In the genomic region with DNA sequence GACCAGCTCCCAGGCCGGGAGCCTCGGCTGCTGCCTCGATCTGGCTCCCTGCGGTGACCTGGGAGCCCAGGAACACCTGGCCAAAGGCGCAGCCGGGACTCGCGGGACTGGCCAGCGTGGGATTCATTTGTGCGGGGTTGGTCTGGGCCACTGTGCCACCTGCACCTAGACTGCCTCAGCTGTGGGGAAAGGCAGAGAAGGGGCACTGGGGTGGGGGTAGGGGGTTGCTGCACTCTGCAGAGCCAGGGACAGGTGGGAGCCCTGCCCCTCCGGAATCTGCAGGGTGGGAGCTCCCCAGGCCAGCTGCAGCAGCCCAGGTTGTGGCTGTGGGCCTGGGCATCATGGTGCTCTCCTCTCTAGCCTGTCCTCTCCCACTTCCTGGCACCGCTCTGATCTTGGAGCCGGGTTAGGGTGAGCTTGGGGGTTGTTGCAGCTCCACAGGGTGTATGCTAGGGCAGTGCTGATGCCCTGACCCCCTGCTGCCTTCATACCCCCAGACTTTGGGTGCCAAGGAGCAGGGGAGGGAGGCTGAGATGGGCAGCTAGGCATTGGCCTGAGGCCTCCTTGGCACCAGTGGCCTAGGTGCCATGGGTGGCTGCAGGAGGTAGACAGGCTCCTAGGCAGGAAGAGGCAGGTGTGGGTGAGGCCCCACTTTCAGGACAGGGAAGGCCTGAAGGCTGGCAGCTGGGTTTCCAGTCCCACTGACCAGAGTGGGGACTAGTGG, we compare ENCODE assay signal across 22 cellular contexts.
"Had no signal": no experiment of that assay in that cellular context is flagged by ENCODE, and none has a peak within 500 bp of the region (broad histone marks: within the 10 kb centered on the region; RNA-seq: fewer than 3 reads in every experiment).

No MANE protein-coding gene starts in this region.

- H3K9me3 ChIP-seq: adrenal gland, lower lobe of right lung, stomach, suprapubic skin, tibial nerve, uterus had no signal

- DNase-seq: activated B cell treated with CpG ODN at 0.5 μM for 24 hours; activated CD4-positive, alpha-beta T cell treated with anti-CD3 and anti-CD28 coated beads for 36 hours; activated CD4-positive, alpha-beta T cell treated with anti-CD3 and anti-CD28 coated beads, Interleukin-2, amount 50 U/mL, for 4 hours; activated CD8-positive, alpha-beta memory T cell treated with anti-CD3 and anti-CD28 coated beads, Interleukin-2, amount 50 U/mL, for 4 hours; activated T-cell treated with anti-CD3 and anti-CD28 coated beads, Interleukin-2, amount 50 U/mL, for 24 hours; central memory CD4-positive, alpha-beta T cell; foreskin fibroblast; kidney; lower lobe of right lung; naive thymus-derived CD4-positive, alpha-beta T cell; stimulated activated CD4-positive, alpha-beta T cell treated with anti-CD3 and anti-CD28 coated beads, Interleukin-4, amount 100 ng/mL, for 4 hours; stomach; T1000; uterus had no signal

- H3K4me3 Mint-ChIP-seq: activated B cell treated with CpG ODN at 0.5 μM for 24 hours; activated CD4-positive, alpha-beta T cell treated with anti-CD3 and anti-CD28 coated beads for 36 hours; activated naive CD8-positive, alpha-beta T cell; activated T-cell treated with anti-CD3 and anti-CD28 coated beads, Interleukin-2, amount 50 U/mL, for 24 hours; activated T-helper 17 cell treated with anti-CD3 and anti-CD28 coated beads, Interleukin-2, amount 50 U/mL, for 72 hours; naive thymus-derived CD4-positive, alpha-beta T cell; neural crest cell; T-helper 1 cell treated with Interleukin-12 subunit alpha and Interleukin-12 subunit beta and Interleukin-4 antibody, amounts not matched to agents 30 μg/mL and 1 μg/mL, for 36 hours had no signal

- ATAC-seq: activated CD4-positive, alpha-beta T cell treated with anti-CD3 and anti-CD28 coated beads for 36 hours; activated T-helper 17 cell treated with anti-CD3 and anti-CD28 coated beads, Interleukin-2, amount 50 U/mL, for 72 hours; lower lobe of right lung; naive thymus-derived CD4-positive, alpha-beta T cell had no signal

- H3K4me3 ChIP-seq: adrenal gland, lower lobe of right lung, suprapubic skin, tibial nerve, uterus had no signal

- H3K27ac ChIP-seq: adrenal gland, lower lobe of right lung, stomach, suprapubic skin, tibial nerve, uterus had no signal

- H3K36me3 ChIP-seq: adrenal gland, lower lobe of right lung, stomach, suprapubic skin, tibial nerve, uterus had no signal

- H3K9me3 Mint-ChIP-seq: activated B cell treated with CpG ODN at 0.5 μM for 24 hours; activated T-cell treated with anti-CD3 and anti-CD28 coated beads, Interleukin-2, amount 50 U/mL, for 24 hours; activated T-helper 17 cell treated with anti-CD3 and anti-CD28 coated beads, Interleukin-2, amount 50 U/mL, for 72 hours; naive thymus-derived CD4-positive, alpha-beta T cell; neural crest cell; T-helper 1 cell treated with Interleukin-12 subunit alpha and Interleukin-12 subunit beta and Interleukin-4 antibody, amounts not matched to agents 30 μg/mL and 1 μg/mL, for 36 hours had no signal

- H3K36me3 Mint-ChIP-seq: activated naive CD8-positive, alpha-beta T cell; naive thymus-derived CD4-positive, alpha-beta T cell had no signal

- H3K4me1 Mint-ChIP-seq: activated CD4-positive, alpha-beta T cell treated with anti-CD3 and anti-CD28 coated beads for 36 hours; activated T-helper 17 cell treated with anti-CD3 and anti-CD28 coated beads, Interleukin-2, amount 50 U/mL, for 72 hours had no signal

- H3K4me1 ChIP-seq: adrenal gland, lower lobe of right lung, uterus had no signal

- H3K27ac Mint-ChIP-seq: activated B cell treated with CpG ODN at 0.5 μM for 24 hours; activated CD4-positive, alpha-beta T cell treated with anti-CD3 and anti-CD28 coated beads for 36 hours; activated naive CD8-positive, alpha-beta T cell; activated T-cell treated with anti-CD3 and anti-CD28 coated beads, Interleukin-2, amount 50 U/mL, for 24 hours; activated T-helper 17 cell treated with anti-CD3 and anti-CD28 coated beads, Interleukin-2, amount 50 U/mL, for 72 hours; naive thymus-derived CD4-positive, alpha-beta T cell; progenitor cell of endocrine pancreas; T-helper 1 cell treated with Interleukin-12 subunit alpha and Interleukin-12 subunit beta and Interleukin-4 antibody, amounts not matched to agents 30 μg/mL and 1 μg/mL, for 36 hours had no signal
